ENCODE assay signal across 17 cellular contexts in genomic region chr9:3239240-3239639, GRCh38.
A peak's percentile ranks its signal among the peaks of the same experiment; 100 is the strongest.
DNase-seq lines count a peak whose midpoint lies in the region; ATAC-seq and TF ChIP-seq lines count a peak whose summit lies in the region.
"Had no signal": no experiment of that assay in that cellular context is flagged by ENCODE, and none has a peak within 500 bp of the region (broad histone marks: within the 10 kb centered on the region; RNA-seq: fewer than 3 reads in every experiment).

No MANE protein-coding gene starts in this region.

- H3K9me3 Mint-ChIP-seq in activated naive CD4-positive, alpha-beta T cell treated with anti-CD3 and anti-CD28 coated beads, Interleukin-2, amount 50 U/mL, for 24 hours: no peaks in the 10 kb centered on the region
- no peaks in the 10 kb centered on the region for H3K9me3 Mint-ChIP-seq in activated naive CD4-positive, alpha-beta T cell treated with anti-CD3 and anti-CD28 coated beads for 36 hours
- H3K9me3 Mint-ChIP-seq: CD14-positive monocyte; CD4-positive, alpha-beta T cell; CD8-positive, alpha-beta memory T cell had no signal

- no peaks in the 10 kb centered on the region for H3K27me3 Mint-ChIP-seq in activated naive CD4-positive, alpha-beta T cell treated with anti-CD3 and anti-CD28 coated beads, Interleukin-2, amount 50 U/mL, for 24 hours
- no peaks in the 10 kb centered on the region for H3K27me3 Mint-ChIP-seq in activated naive CD4-positive, alpha-beta T cell treated with anti-CD3 and anti-CD28 coated beads for 36 hours (ENCODE audit: low read depth)
- H3K27me3 Mint-ChIP-seq: B cell; CD4-positive, alpha-beta T cell; CD8-positive, alpha-beta memory T cell had no signal

- H3K36me3 Mint-ChIP-seq in activated naive CD4-positive, alpha-beta T cell treated with anti-CD3 and anti-CD28 coated beads, Interleukin-2, amount 50 U/mL, for 24 hours: peaks cover 13% of the 10 kb centered on the region
- H3K36me3 Mint-ChIP-seq in activated naive CD4-positive, alpha-beta T cell treated with anti-CD3 and anti-CD28 coated beads for 36 hours (ENCODE audit: low read depth): peaks cover 6% of the 10 kb centered on the region

- H3K4me1 Mint-ChIP-seq in activated naive CD4-positive, alpha-beta T cell treated with anti-CD3 and anti-CD28 coated beads, Interleukin-2, amount 50 U/mL, for 24 hours: no peaks in the 10 kb centered on the region
- H3K4me1 Mint-ChIP-seq in activated naive CD4-positive, alpha-beta T cell treated with anti-CD3 and anti-CD28 coated beads for 36 hours (ENCODE audit: low read depth): peaks cover 3% of the 10 kb centered on the region
- H3K4me1 Mint-ChIP-seq: B cell had no signal

- CTCF ChIA-PET in activated naive CD4-positive, alpha-beta T cell treated with anti-CD3 and anti-CD28 coated beads for 36 hours (lab: Charles Lee): interaction anchor here (0.6 to 1.7 kb wide), 4 partner anchors 91 to 668 kb away, joined by 3 to 4 read pairs (median 3); no protein-coding TSS in a partner anchor

- no peak for DNase-seq in activated naive CD4-positive, alpha-beta T cell treated with anti-CD3 and anti-CD28 coated beads for 36 hours
- peak; percentile 77 for DNase-seq in prostate gland (ENCODE audit: low spot score)
- no peak for DNase-seq in DMS53 treated with DMSO at 0.1 percent for 48 hours (lab: John Stamatoyannopoulos, UW; ENCODE audit: unreplicated experiment)
- DNase-seq: CD4-positive, alpha-beta T cell; CD8-positive, alpha-beta memory T cell; DMS 273 treated with DMSO at 0.1 percent for 48 hours; DMS79 treated with DMSO at 0.1 percent for 48 hours; GF-D8; GOT3; HCEC 1CT had no signal

- H3K4me3 ChIP-seq in prostate gland: no peak overlapping the region
- H3K4me3 ChIP-seq: BLaER1 had no signal

- WGBS in prostate gland: 69% methylated on average over 4 of the region's 4 CpGs

- TF ChIP-seq CTCF in VCaP (conservative IDR thresholded peaks at IDR 0.05) (no peak), prostate gland (IDR thresholded peaks at IDR 0.05) (no peak)

- intact Hi-C loops in activated naive CD4-positive, alpha-beta T cell treated with anti-CD3 and anti-CD28 coated beads for 36 hours (cut with micrococcal nuclease): no loop called here
- intact Hi-C loops in prostate gland (cut with DNase I): no loop called here

- H3K4me3 Mint-ChIP-seq in activated naive CD4-positive, alpha-beta T cell treated with anti-CD3 and anti-CD28 coated beads, Interleukin-2, amount 50 U/mL, for 24 hours: no peak overlapping the region
- no peak overlapping the region for H3K4me3 Mint-ChIP-seq in activated naive CD4-positive, alpha-beta T cell treated with anti-CD3 and anti-CD28 coated beads for 36 hours
- H3K4me3 Mint-ChIP-seq: B cell; CD14-positive monocyte; CD4-positive, alpha-beta T cell; CD8-positive, alpha-beta memory T cell had no signal

- H3K27me3 ChIP-seq in prostate gland (replicated peaks; ENCODE audit: insufficient read depth): no peaks in the 10 kb centered on the region
- H3K27me3 ChIP-seq: BLaER1 had no signal

- ATAC-seq in GM19035 (IDR thresholded peaks at IDR 0.05; ENCODE audit: unreplicated experiment): no peak

- H3K36me3 ChIP-seq in prostate gland: no peaks in the 10 kb centered on the region
- H3K36me3 ChIP-seq: BLaER1 had no signal

- H3K27ac ChIP-seq in VCaP: peak overlapping the region; percentile 84
- peak overlapping the region in 1 of 2 donors; percentile 58 for H3K27ac ChIP-seq in prostate gland
- H3K27ac ChIP-seq: 22Rv1, BLaER1 had no signal

- no peaks in the 10 kb centered on the region for H3K4me1 ChIP-seq in prostate gland (replicated peaks)
- H3K4me1 ChIP-seq: BLaER1 had no signal

- H3K27ac Mint-ChIP-seq in activated naive CD4-positive, alpha-beta T cell treated with anti-CD3 and anti-CD28 coated beads, Interleukin-2, amount 50 U/mL, for 24 hours: peak overlapping the region; percentile 1
- no peak overlapping the region for H3K27ac Mint-ChIP-seq in activated naive CD4-positive, alpha-beta T cell treated with anti-CD3 and anti-CD28 coated beads for 36 hours
- H3K27ac Mint-ChIP-seq: B cell; CD14-positive monocyte; CD4-positive, alpha-beta T cell; CD8-positive, alpha-beta memory T cell had no signal

- TF ChIP-seq POLR2A in prostate gland (IDR thresholded peaks at IDR 0.05): no peak

- no peaks in the 10 kb centered on the region for H3K9me3 ChIP-seq in prostate gland
- H3K9me3 ChIP-seq: BLaER1 had no signal
